ENCODE assay signal across 8 cellular contexts in the genomic region with DNA sequence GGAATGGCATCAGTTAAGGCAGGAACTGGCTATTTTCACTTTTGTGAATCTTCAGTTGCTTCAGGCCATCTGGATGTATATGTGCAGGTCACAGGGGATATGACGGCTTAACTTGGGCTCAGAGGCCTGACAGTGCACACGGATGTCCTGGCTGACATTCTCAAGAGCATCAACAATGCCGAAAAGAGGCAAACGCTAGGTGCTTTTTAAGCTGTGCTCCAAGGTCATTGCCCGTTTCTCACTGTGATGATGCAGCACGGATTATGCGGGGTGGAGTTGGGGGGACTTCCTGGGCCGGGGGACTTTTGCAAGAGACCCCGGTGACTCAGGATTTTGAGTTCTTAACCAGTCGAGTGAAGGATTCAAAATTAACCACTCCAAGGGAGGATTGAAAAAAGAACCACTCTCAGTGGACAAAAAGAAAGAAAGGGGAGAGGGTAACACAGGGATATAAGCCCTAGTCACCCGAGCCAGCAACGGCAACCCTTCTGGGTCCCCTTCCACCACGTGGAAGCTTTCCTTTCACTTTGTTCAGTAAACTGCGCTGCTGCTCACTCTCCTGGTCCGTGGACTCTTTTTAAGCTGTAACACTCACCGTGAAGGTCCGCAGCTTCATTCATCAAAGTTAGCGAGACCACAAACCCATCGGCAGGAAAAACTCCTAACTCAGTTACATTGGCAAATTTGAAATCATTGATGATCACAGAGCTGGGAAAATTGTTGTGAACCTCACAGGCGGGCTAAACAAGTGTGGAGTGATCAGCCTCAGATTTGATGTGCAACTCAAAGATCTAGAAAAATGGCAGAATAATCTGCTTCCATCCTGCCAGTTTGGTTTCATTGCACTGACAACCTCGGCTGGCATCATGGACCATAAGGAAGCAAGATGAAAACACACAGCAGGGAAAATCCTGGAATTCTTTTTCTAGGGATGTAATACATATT.
A peak's percentile ranks its signal among the peaks of the same experiment; 100 is the strongest.
DNase-seq lines count a peak whose midpoint lies in the region; ATAC-seq and TF ChIP-seq lines count a peak whose summit lies in the region.

No MANE protein-coding gene starts in this region.

- ATAC-seq in mucosa of descending colon = no peak
- ATAC-seq in left colon = no peak
- ATAC-seq in GM19463 (IDR thresholded peaks at IDR 0.05; ENCODE audit: unreplicated experiment) = no peak

- H2BK15ac ChIP-seq in mesenchymal stem cell (ENCODE audit: low read depth, poor library complexity, severe bottlenecking) = no peak overlapping the region

- in situ Hi-C loops in HAP-1 (cut with MboI; ENCODE audit: low sequenced_read_pairs) = no loop called here

- no peak overlapping the region for H3K18ac ChIP-seq in mesenchymal stem cell (ENCODE audit: low read depth in 1 of 2, low read length in 2 of 2)

- no peak overlapping the region for H3K23ac ChIP-seq in mesenchymal stem cell (ENCODE audit: low read length in 2 of 2)

- intact Hi-C loops in mucosa of descending colon (cut with DNase I, micrococcal nuclease) = no loop called here
- intact Hi-C loops in left colon (cut with DNase I, micrococcal nuclease) = no loop called here

- H3K79me1 ChIP-seq in mesenchymal stem cell (replicated peaks; ENCODE audit: low read length, poor library complexity, severe bottlenecking) = peaks cover 18% of the 10 kb centered on the region

- H4K20me1 ChIP-seq in BLaER1 treated with 17β-estradiol and CSF1 and Interleukin-3, amounts not matched to agents 10 nM and 100 nM = peaks cover 61 to 100% (median 94%) of the 10 kb centered on the region in 11 experiments; a peak in 21 of 22 replicates

- H3K9me3 Mint-ChIP-seq in activated naive CD8-positive, alpha-beta T cell treated with anti-CD3 and anti-CD28 coated beads for 36 hours = no peaks in the 10 kb centered on the region

- no peak overlapping the region for H4K8ac ChIP-seq in mesenchymal stem cell (ENCODE audit: low read length)

- H3K27ac ChIP-seq in BLaER1 treated with 17β-estradiol and CSF1 and Interleukin-3, amounts not matched to agents 10 nM and 100 nM = peak overlapping the region in 10 of 11 experiments; percentile 48 to 79 (median 76); a peak in 19 of 22 replicates
- no peak overlapping the region for H3K27ac ChIP-seq in mesenchymal stem cell (ENCODE audit: low read length, poor library complexity, severe bottlenecking)

- WGBS in mesenchymal stem cell = 87% methylated on average over 20 of the region's 21 CpGs

- peak overlapping the region; percentile 61 to 77 (median 74); a peak in 21 of 22 replicates for H3K9ac ChIP-seq in BLaER1 treated with 17β-estradiol and CSF1 and Interleukin-3, amounts not matched to agents 10 nM and 100 nM
- H3K9ac ChIP-seq in mesenchymal stem cell (ENCODE audit: low read length) = peak overlapping the region; percentile 81

- H3K36me3 Mint-ChIP-seq in activated naive CD8-positive, alpha-beta T cell treated with anti-CD3 and anti-CD28 coated beads for 36 hours = peaks cover 4% of the 10 kb centered on the region

- peak overlapping the region; percentile 74 for H3K4me3 Mint-ChIP-seq in activated naive CD8-positive, alpha-beta T cell treated with anti-CD3 and anti-CD28 coated beads for 36 hours

- H2BK12ac ChIP-seq in mesenchymal stem cell (ENCODE audit: low read length in 2 of 2) = no peak overlapping the region

- peak overlapping the region; percentile 40 to 63 (median 53) for H3K4me3 ChIP-seq in BLaER1 treated with 17β-estradiol and CSF1 and Interleukin-3, amounts not matched to agents 10 nM and 100 nM
- peak overlapping the region in 1 of 2 experiments; percentile 69 for H3K4me3 ChIP-seq in mesenchymal stem cell (ENCODE audit: insufficient read depth in 1 of 2, low read depth in 1 of 2, low read length in 2 of 2)
- H3K4me3 ChIP-seq in mucosa of descending colon = no peak overlapping the region
- no peak overlapping the region for H3K4me3 ChIP-seq in HAP-1

- no peaks in the 10 kb centered on the region for H3K9me3 ChIP-seq in BLaER1 treated with 17β-estradiol and CSF1 and Interleukin-3, amounts not matched to agents 10 nM and 100 nM (replicated peaks in 1 of 11)
- H3K9me3 ChIP-seq in mesenchymal stem cell (ENCODE audit: control insufficient read depth, low read length) (no peaks in the 10 kb centered on the region), mucosa of descending colon (no peaks in the 10 kb centered on the region), HAP-1 (no peaks in the 10 kb centered on the region)

- H2AFZ ChIP-seq in mesenchymal stem cell (ENCODE audit: low read depth, low read length) = no peak overlapping the region

- DNase-seq in KG1 (lab: John Stamatoyannopoulos, UW) = peak; percentile 44
- DNase-seq in activated naive CD8-positive, alpha-beta T cell treated with anti-CD3 and anti-CD28 coated beads for 36 hours = peak; percentile 13
- no peak for DNase-seq in mesenchymal stem cell
- no peak for DNase-seq in mucosa of descending colon
- DNase-seq in left colon = no peak
- no peak for DNase-seq in HAP-1 (ENCODE audit: low spot score in 2 of 2)

- no peak overlapping the region for H2BK120ac ChIP-seq in mesenchymal stem cell (ENCODE audit: low read depth, low read length)

- peaks cover 71% of the 10 kb centered on the region for H3K4me1 Mint-ChIP-seq in activated naive CD8-positive, alpha-beta T cell treated with anti-CD3 and anti-CD28 coated beads for 36 hours

- H3K4me2 ChIP-seq in BLaER1 treated with 17β-estradiol and CSF1 and Interleukin-3, amounts not matched to agents 10 nM and 100 nM = peak overlapping the region; percentile 62 to 87 (median 77)
- no peak overlapping the region for H3K4me2 ChIP-seq in mesenchymal stem cell (ENCODE audit: low read length, poor library complexity, severe bottlenecking)

- H2AK5ac ChIP-seq in mesenchymal stem cell (ENCODE audit: low read length, severe bottlenecking) = no peak overlapping the region

- no peaks in the 10 kb centered on the region for H3K27me3 ChIP-seq in BLaER1 treated with 17β-estradiol and CSF1 and Interleukin-3, amounts not matched to agents 10 nM and 100 nM
- H3K27me3 ChIP-seq in mesenchymal stem cell (ENCODE audit: control insufficient read depth in 1 of 2, insufficient read depth in 1 of 2, low read length in 2 of 2) (no peaks in the 10 kb centered on the region), HAP-1 (ENCODE audit: low read depth) (no peaks in the 10 kb centered on the region)

- no peaks in the 10 kb centered on the region for H3K27me3 Mint-ChIP-seq in activated naive CD8-positive, alpha-beta T cell treated with anti-CD3 and anti-CD28 coated beads for 36 hours

- H3K36me3 ChIP-seq in BLaER1 treated with 17β-estradiol and CSF1 and Interleukin-3, amounts not matched to agents 10 nM and 100 nM = no peaks in the 10 kb centered on the region
- no peaks in the 10 kb centered on the region for H3K36me3 ChIP-seq in mesenchymal stem cell (ENCODE audit: control insufficient read depth in 1 of 2, insufficient read depth in 2 of 2, low read depth in 1 of 2, low read length in 2 of 2)
- no peaks in the 10 kb centered on the region for H3K36me3 ChIP-seq in mucosa of descending colon (ENCODE audit: low read depth)
- H3K36me3 ChIP-seq in HAP-1 (replicated peaks) = no peaks in the 10 kb centered on the region

- H3K27ac Mint-ChIP-seq in activated naive CD8-positive, alpha-beta T cell treated with anti-CD3 and anti-CD28 coated beads for 36 hours = peak overlapping the region; percentile 85

- H4K91ac ChIP-seq in mesenchymal stem cell (ENCODE audit: low read length) = no peak overlapping the region

- H2BK5ac ChIP-seq in mesenchymal stem cell (ENCODE audit: low read depth, low read length, poor library complexity, severe bottlenecking) = no peak overlapping the region

- TF ChIP-seq CTCF in mucosa of descending colon (IDR thresholded peaks at IDR 0.05) = no peak

- no peak overlapping the region for H3K14ac ChIP-seq in mesenchymal stem cell (ENCODE audit: low read length in 2 of 2)

- H3K4me1 ChIP-seq in BLaER1 treated with 17β-estradiol and CSF1 and Interleukin-3, amounts not matched to agents 10 nM and 100 nM = peaks cover 32 to 78% (median 59%) of the 10 kb centered on the region in 10 experiments
- H3K4me1 ChIP-seq in mesenchymal stem cell (ENCODE audit: control insufficient read depth, insufficient read depth, low read depth, low read length) = peaks cover 4% of the 10 kb centered on the region
- no peaks in the 10 kb centered on the region for H3K4me1 ChIP-seq in mucosa of descending colon (ENCODE audit: low read depth)
- peaks cover 4% of the 10 kb centered on the region; the same call in 1 of the 2 replicates for H3K4me1 ChIP-seq in HAP-1

- no peak overlapping the region for H3K4ac ChIP-seq in mesenchymal stem cell (ENCODE audit: low read depth in 1 of 2, low read length in 2 of 2)

Comparison
In these comparisons a context has a peak if more than half of its experiments do, and no peak if none do; other contexts are left out.
1. H3K4me3 ChIP-seq: peak in BLaER1 treated with 17β-estradiol and CSF1 and Interleukin-3, amounts not matched to agents 10 nM and 100 nM (10 of 10); none in mucosa of descending colon (single experiment) and HAP-1 (single experiment).
2. DNase-seq: peak in KG1 (single experiment) and activated naive CD8-positive, alpha-beta T cell treated with anti-CD3 and anti-CD28 coated beads for 36 hours (single experiment); none in mesenchymal stem cell (single experiment), mucosa of descending colon (0 of 3), left colon (0 of 2) and HAP-1 (0 of 2).